In genomic region chr7:129169705-129170319, GRCh38 we compare ENCODE assay signal across 8 cellular contexts. TPM values are rescaled to one million over a fixed set of nuclear protein-coding genes. Genes with fewer than 3 reads are reported as not detected.
DNase-seq lines count a peak whose midpoint lies in the region; ATAC-seq, FAIRE-seq and TF ChIP-seq lines count a peak whose summit lies in the region.

No MANE protein-coding gene starts in this region.

- peak overlapping the region; percentile 34 to 65 (median 48); a peak in 15 of 20 replicates for H3K4me3 ChIP-seq in BLaER1 treated with 17β-estradiol and CSF1 and Interleukin-3, amounts not matched to agents 10 nM and 100 nM
- peak overlapping the region in 2 of 3 experiments; percentile 35 to 63 for H3K4me3 ChIP-seq in endothelial cell of umbilical vein (replicated peaks in 1 of 3; ENCODE audit: insufficient read depth in 1 of 3, low read depth in 1 of 3, low read length in 3 of 3)
- peak overlapping the region; percentile 28 to 39 for H3K4me3 ChIP-seq in prostate gland

- intact Hi-C loops in endothelial cell of umbilical vein (cut with micrococcal nuclease) (no loop called here), prostate gland (cut with DNase I) (no loop called here)

- H3K9me3 ChIP-seq in BLaER1 treated with 17β-estradiol and CSF1 and Interleukin-3, amounts not matched to agents 10 nM and 100 nM (replicated peaks in 1 of 11), result no peaks in the 10 kb centered on the region
- H3K9me3 ChIP-seq in endothelial cell of umbilical vein (replicated peaks; ENCODE audit: control insufficient read depth, insufficient read depth, low read length), result no peaks in the 10 kb centered on the region
- no peaks in the 10 kb centered on the region for H3K9me3 ChIP-seq in prostate gland

- peaks cover 12 to 18% (median 16%) of the 10 kb centered on the region in 10 experiments; a peak in 18 of 20 replicates for H3K4me1 ChIP-seq in BLaER1 treated with 17β-estradiol and CSF1 and Interleukin-3, amounts not matched to agents 10 nM and 100 nM
- H3K4me1 ChIP-seq in endothelial cell of umbilical vein (ENCODE audit: control insufficient read depth, extremely low read depth, insufficient read depth, low read length) (peaks cover 6% of the 10 kb centered on the region), prostate gland (replicated peaks) (no peaks in the 10 kb centered on the region)

- H3K27ac ChIP-seq in BLaER1 treated with 17β-estradiol and CSF1 and Interleukin-3, amounts not matched to agents 10 nM and 100 nM, result peak overlapping the region in 9 of 11 experiments; percentile 44 to 72 (median 55); a peak in 13 of 22 replicates
- H3K27ac ChIP-seq in endothelial cell of umbilical vein (ENCODE audit: insufficient read depth, low read depth, low read length) (no peak overlapping the region), prostate gland (peak overlapping the region; percentile 67 to 71)

- H3K27me3 ChIP-seq in BLaER1 treated with 17β-estradiol and CSF1 and Interleukin-3, amounts not matched to agents 10 nM and 100 nM, result peaks cover 26 to 41% (median 35%) of the 10 kb centered on the region in 11 experiments
- H3K27me3 ChIP-seq in endothelial cell of umbilical vein (ENCODE audit: control insufficient read depth in 2 of 2, insufficient read depth in 2 of 2, low read length in 2 of 2) (peaks cover 12 to 14% of the 10 kb centered on the region in 2 experiments), prostate gland (replicated peaks; ENCODE audit: insufficient read depth) (no peaks in the 10 kb centered on the region)

- peak overlapping the region; percentile 57 to 87 (median 70) for H3K4me2 ChIP-seq in BLaER1 treated with 17β-estradiol and CSF1 and Interleukin-3, amounts not matched to agents 10 nM and 100 nM
- H3K4me2 ChIP-seq in endothelial cell of umbilical vein (ENCODE audit: insufficient read depth, low read length), result peak overlapping the region; percentile 54

- DNase-seq in NOMO-1 treated with dmso at 0.1 percent for 144 hours (lab: John Stamatoyannopoulos, UW; ENCODE audit: unreplicated experiment) (peak; percentile 41), endothelial cell of umbilical vein (ENCODE audit: low read depth, low spot score) (no peak), prostate gland (ENCODE audit: low spot score) (no peak), H4 (ENCODE audit: low spot score) (no peak), NCI-H446 (lab: John Stamatoyannopoulos, UW) (no peak), NCI-H82 treated with DMSO at 0.1 percent for 48 hours (lab: John Stamatoyannopoulos, UW; ENCODE audit: unreplicated experiment) (no peak)

- WGBS in prostate gland, result 38% methylated on average over 16 of the region's 16 CpGs

- BruUV-seq in endothelial cell of umbilical vein (replicated peaks; lab: Mats Ljungman, UMichigan), result no TSS peak

- H2AFZ ChIP-seq in endothelial cell of umbilical vein (ENCODE audit: low read depth, low read length), result peak overlapping the region; percentile 91

- TF ChIP-seq POLR2A in endothelial cell of umbilical vein (IDR thresholded peaks at IDR 0.05; ENCODE audit: low read depth, low read length) (no peak), prostate gland (IDR thresholded peaks at IDR 0.05) (no peak)

- FAIRE-seq in endothelial cell of umbilical vein (lab: Jason Lieb, UNC), result peak; percentile 8

- H3K9ac ChIP-seq in BLaER1 treated with 17β-estradiol and CSF1 and Interleukin-3, amounts not matched to agents 10 nM and 100 nM, result peak overlapping the region; percentile 9 to 73 (median 65); a peak in 17 of 22 replicates
- H3K9ac ChIP-seq in endothelial cell of umbilical vein (replicated peaks; ENCODE audit: extremely low read depth, insufficient read depth, low read length), result no peak overlapping the region

- peak; percentile 50 for ATAC-seq in GM21515 (IDR thresholded peaks at IDR 0.05; ENCODE audit: unreplicated experiment)

- no peaks in the 10 kb centered on the region for H3K79me2 ChIP-seq in endothelial cell of umbilical vein (ENCODE audit: control insufficient read depth, insufficient read depth, low read length)

- CTCF ChIA-PET in endothelial cell of umbilical vein (lab: Charles Lee), result interaction anchor here (0.6 to 9.5 kb wide), 4 partner anchors 8 to 48 kb away, joined by 3 to 465 read pairs (median 6); no protein-coding TSS in a partner anchor

- H4K20me1 ChIP-seq in BLaER1 treated with 17β-estradiol and CSF1 and Interleukin-3, amounts not matched to agents 10 nM and 100 nM, result no peaks in the 10 kb centered on the region; a peak in 1 of 22 replicates
- no peaks in the 10 kb centered on the region for H4K20me1 ChIP-seq in endothelial cell of umbilical vein (replicated peaks; ENCODE audit: control insufficient read depth, extremely low read depth, insufficient read depth, low read length)

- POLR2A ChIA-PET in endothelial cell of umbilical vein (lab: Charles Lee), result no interaction called here

- no peaks in the 10 kb centered on the region for H3K9me1 ChIP-seq in endothelial cell of umbilical vein (replicated peaks; ENCODE audit: control insufficient read depth, extremely low read depth, insufficient read depth, low read length)

- H3K36me3 ChIP-seq in BLaER1 treated with 17β-estradiol and CSF1 and Interleukin-3, amounts not matched to agents 10 nM and 100 nM, result peaks cover 27 to 40% (median 36%) of the 10 kb centered on the region in 11 experiments
- no peaks in the 10 kb centered on the region for H3K36me3 ChIP-seq in endothelial cell of umbilical vein (ENCODE audit: control insufficient read depth in 2 of 2, extremely low read depth in 1 of 2, insufficient read depth in 2 of 2, low read length in 2 of 2)
- H3K36me3 ChIP-seq in prostate gland, result no peaks in the 10 kb centered on the region

- dilution Hi-C loops in endothelial cell of umbilical vein (cut with MboI; ENCODE audit: extremely low pct_ligation_motif_present, low sequenced_read_pairs), result no loop called here

- TF ChIP-seq CTCF in endothelial cell of umbilical vein (IDR thresholded peaks at IDR 0.05; ENCODE audit: extremely low read depth in 1 of 2, insufficient read depth in 1 of 2, low read depth in 1 of 2, low read length in 2 of 2) (no peak), prostate gland (IDR thresholded peaks at IDR 0.05) (no peak)

TF ChIP-seq in endothelial cell of umbilical vein, 7 proteins besides CTCF, POLR2A, EP300 and RAD21:
- no peak for TF ChIP-seq POLR2AphosphoS5 (IDR thresholded peaks at IDR 0.05; ENCODE audit: insufficient read depth, low read depth, low read length)
- TF ChIP-seq FOS (IDR thresholded peaks at IDR 0.05; ENCODE audit: borderline replicate concordance, insufficient read depth, low read length), result no peak

RNA-seq across cellular contexts. Expression of gene SMO, which starts 18.6 kb away (rescaled TPM):
- 13.0 and 13.2 TPM in 2 replicates for total RNA-seq in endothelial cell of umbilical vein
- polyA plus RNA-seq in endothelial cell of umbilical vein, result 16.4 and 16.5 TPM in 2 replicates
- polyA plus RNA-seq in endothelial cell of umbilical vein (2011; cell fraction: cytosol; rRNA removed), result 10.2 and 12.0 TPM in 2 replicates
- 27.0 and 29.9 TPM in 2 replicates for polyA plus RNA-seq in endothelial cell of umbilical vein (2011; cell fraction: nucleus; rRNA removed)
- polyA plus RNA-seq in endothelial cell of umbilical vein (2012), result 7.3 and 12.4 TPM in 2 replicates
- 20.3 and 27.1 TPM in 2 replicates for polyA minus RNA-seq in endothelial cell of umbilical vein
- polyA minus RNA-seq in endothelial cell of umbilical vein (2011; cell fraction: cytosol; rRNA and poly(A)+ RNA removed), result not detected
- 8.1 and 9.0 TPM in 2 replicates for polyA minus RNA-seq in endothelial cell of umbilical vein (2011; cell fraction: nucleus; rRNA and poly(A)+ RNA removed)
- total RNA-seq in prostate gland, result 10 to 100 TPM; 23.2 to 32.9 TPM
- 13.5 and 15.5 TPM in 2 replicates for total RNA-seq in H4 (2014; rRNA removed; shearing (Covaris generic))

RNA-seq across cellular contexts. Expression of gene TSPAN33, which starts 25.3 kb away (rescaled TPM):
- total RNA-seq in endothelial cell of umbilical vein (0.16 TPM in 1 of 2 replicates, not detected in the other), prostate gland (10 to 100 TPM in 1 of 2 donors, 1 to 10 TPM in 1; 8.4 to 47.7 TPM)
- 0.21 and 0.32 TPM in 2 replicates for polyA plus RNA-seq in endothelial cell of umbilical vein
- polyA plus RNA-seq in endothelial cell of umbilical vein (2011; cell fraction: cytosol; rRNA removed), result 0.31 and 0.42 TPM in 2 replicates
- 0.24 TPM in 1 of 2 replicates, not detected in the other for polyA plus RNA-seq in endothelial cell of umbilical vein (2011; cell fraction: nucleus; rRNA removed)
- 0.58 and 0.80 TPM in 2 replicates for polyA plus RNA-seq in endothelial cell of umbilical vein (2012)
- polyA minus RNA-seq in endothelial cell of umbilical vein, result 0.45 and 0.73 TPM in 2 replicates
- 2.0 TPM for polyA minus RNA-seq in endothelial cell of umbilical vein (2011; cell fraction: cytosol; rRNA and poly(A)+ RNA removed)
- not detected in 2 replicates for polyA minus RNA-seq in endothelial cell of umbilical vein (2011; cell fraction: nucleus; rRNA and poly(A)+ RNA removed)
- 9.4 and 11.2 TPM in 2 replicates for total RNA-seq in H4 (2014; rRNA removed; shearing (Covaris generic))

RNA-seq across cellular contexts. Expression of gene AHCYL2, which starts 55.0 kb away (rescaled TPM):
- total RNA-seq in endothelial cell of umbilical vein (11.0 and 13.5 TPM in 2 replicates), prostate gland (10 to 100 TPM; 15.2 to 38.3 TPM)
- polyA plus RNA-seq in endothelial cell of umbilical vein, result 10.0 and 10.8 TPM in 2 replicates
- 7.9 and 8.7 TPM in 2 replicates for polyA plus RNA-seq in endothelial cell of umbilical vein (2011; cell fraction: cytosol; rRNA removed)
- 24.8 and 25.7 TPM in 2 replicates for polyA plus RNA-seq in endothelial cell of umbilical vein (2011; cell fraction: nucleus; rRNA removed)
- polyA plus RNA-seq in endothelial cell of umbilical vein (2012), result 12.2 and 13.3 TPM in 2 replicates
- polyA minus RNA-seq in endothelial cell of umbilical vein, result 25.6 and 27.4 TPM in 2 replicates
- polyA minus RNA-seq in endothelial cell of umbilical vein (2011; cell fraction: cytosol; rRNA and poly(A)+ RNA removed), result 10.4 TPM
- 13.8 and 22.9 TPM in 2 replicates for polyA minus RNA-seq in endothelial cell of umbilical vein (2011; cell fraction: nucleus; rRNA and poly(A)+ RNA removed)
- total RNA-seq in H4 (2014; rRNA removed; shearing (Covaris generic)), result 7.4 and 10.1 TPM in 2 replicates
